Comparison of ENCODE assay signal across 8 cellular contexts in the genomic region with DNA sequence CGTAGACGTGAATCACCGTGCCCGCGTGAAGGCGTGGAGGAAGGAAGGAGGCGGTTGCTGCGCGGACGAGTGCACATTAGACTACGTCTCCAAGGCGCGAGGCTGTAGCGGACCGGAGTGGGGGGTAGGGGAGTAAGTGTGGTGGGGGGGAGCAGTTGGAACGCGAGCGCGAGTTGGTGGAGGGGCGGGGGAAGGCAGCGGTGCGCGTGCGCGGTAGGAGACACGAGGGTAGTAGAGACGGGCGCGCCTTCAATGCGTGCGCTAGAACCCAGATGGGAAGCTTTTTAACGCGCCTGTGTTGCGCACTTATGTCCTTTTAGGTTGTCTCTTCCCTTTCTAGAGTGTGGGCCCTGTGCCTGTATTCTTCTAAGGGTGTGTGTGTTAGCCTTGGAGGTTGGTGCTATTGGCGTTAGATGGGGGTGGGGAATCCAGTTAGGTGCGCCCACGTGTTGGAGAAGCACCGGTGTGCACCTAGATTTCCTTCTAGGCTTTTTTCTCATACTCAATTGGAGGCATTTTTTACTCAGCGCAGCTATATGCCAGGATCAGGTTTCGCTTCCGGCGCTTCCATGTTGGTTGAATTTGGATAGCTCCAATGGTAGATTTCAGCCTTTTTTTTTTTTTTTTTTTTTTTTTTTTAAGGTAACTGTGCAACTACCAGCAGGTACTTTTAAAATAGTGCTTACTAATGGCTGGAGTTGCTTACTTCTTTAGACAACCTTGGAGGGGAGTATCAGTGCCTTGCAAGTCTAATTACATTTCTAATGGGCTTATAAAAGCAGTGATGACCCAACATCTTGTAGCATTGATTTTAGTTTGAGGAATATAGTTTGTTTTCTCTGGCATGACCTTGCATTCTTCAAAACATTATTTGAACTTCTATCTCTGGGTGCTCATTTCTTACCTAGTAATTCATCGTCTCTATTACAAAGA. TPM values are rescaled to one million over a fixed set of nuclear protein-coding genes. Genes with fewer than 3 reads are reported as not detected.
A peak's percentile ranks its signal among the peaks of the same experiment; 100 is the strongest.
DNase-seq lines count a peak whose midpoint lies in the region; ATAC-seq, FAIRE-seq and TF ChIP-seq lines count a peak whose summit lies in the region.

No MANE protein-coding gene starts in this region.

- DNase-seq in CD1c-positive myeloid dendritic cell (ENCODE audit: extremely low spot score) (peak; percentile 89), HCEC 1CT (peak; percentile 70), NCI-H2196 treated with DMSO at 0.1 percent for 48 hours (lab: John Stamatoyannopoulos, UW; ENCODE audit: unreplicated experiment) (peak; percentile 57), kidney (peak; percentile 92)
- peak; percentile 50 to 56 for DNase-seq in central memory CD8-positive, alpha-beta T cell (ENCODE audit: low spot score in 2 of 2)
- DNase-seq in stimulated activated CD4-positive, alpha-beta T cell treated with anti-CD3 and anti-CD28 coated beads, Interleukin-15, amount 100 ng/mL, for 24 hours, result peak; percentile 90

- H3K9me3 ChIP-seq in kidney (ENCODE audit: control insufficient read depth in 1 of 2, low read length in 2 of 2), result no peaks in the 10 kb centered on the region

- H3K9me3 Mint-ChIP-seq in central memory CD8-positive, alpha-beta T cell, result no peaks in the 10 kb centered on the region

- no peaks in the 10 kb centered on the region for H3K36me3 ChIP-seq in kidney (ENCODE audit: control insufficient read depth in 1 of 2, insufficient read depth in 2 of 2, low read length in 2 of 2)

- peak overlapping the region; percentile 90 for H3K27ac Mint-ChIP-seq in central memory CD8-positive, alpha-beta T cell (ENCODE audit: low read depth)

- no peak for FAIRE-seq in kidney (lab: Jason Lieb, UNC)

- H3K27ac ChIP-seq in kidney (ENCODE audit: low read depth in 2 of 2, low read length in 2 of 2), result peak overlapping the region; percentile 98 to 99

- peak overlapping the region; percentile 95 to 98 for H3K9ac ChIP-seq in kidney (ENCODE audit: low read length in 2 of 2)

- peaks cover 20% of the 10 kb centered on the region for H3K36me3 Mint-ChIP-seq in central memory CD8-positive, alpha-beta T cell (ENCODE audit: insufficient read depth)

- H3K4me1 Mint-ChIP-seq in central memory CD8-positive, alpha-beta T cell, result peaks cover 57% of the 10 kb centered on the region

- peak overlapping the region; percentile 100 for H3K4me3 Mint-ChIP-seq in central memory CD8-positive, alpha-beta T cell

- ATAC-seq in activated CD4-positive, CD25-positive, alpha-beta regulatory T cell treated with anti-CD3 and anti-CD28 coated beads, Interleukin-2, amount 50 U/mL, for 24 hours, result peak; percentile 36 to 44
- peak; percentile 42 for ATAC-seq in central memory CD8-positive, alpha-beta T cell (replicated peaks; ENCODE audit: extremely low read depth, poor library complexity, severe bottlenecking)
- ATAC-seq in HG03095 (IDR thresholded peaks at IDR 0.05; ENCODE audit: unreplicated experiment), result no peak

- H3K4me3 ChIP-seq in kidney (ENCODE audit: low read length in 2 of 2), result peak overlapping the region; percentile 98 to 100

- intact Hi-C loops in kidney (cut with DNase I), result no loop called here

- TF ChIP-seq CTCF in kidney (IDR thresholded peaks at IDR 0.05; ENCODE audit: borderline replicate concordance, extremely low read depth, insufficient read depth), result no peak

- H3K4me1 ChIP-seq in kidney (ENCODE audit: control insufficient read depth in 1 of 2, insufficient read depth in 1 of 2, low read depth in 1 of 2, low read length in 2 of 2), result peaks cover 21 to 29% of the 10 kb centered on the region in 2 donors

- no peaks in the 10 kb centered on the region for H3K27me3 Mint-ChIP-seq in central memory CD8-positive, alpha-beta T cell

RNA-seq across cellular contexts. Expression of a gene that starts 0.8 kb away (rescaled TPM):
- total RNA-seq in kidney, result 417 TPM
- 114 TPM for polyA plus RNA-seq in kidney (ENCODE audit: insufficient read depth, low read depth, low replicate concordance)

RNA-seq across cellular contexts. Expression of a gene that starts 42.8 kb away (rescaled TPM):
- total RNA-seq in kidney, result 179 TPM
- polyA plus RNA-seq in kidney (ENCODE audit: insufficient read depth, low read depth, low replicate concordance), result 90.1 TPM

RNA-seq across cellular contexts. Expression of a gene that starts 58.2 kb away (rescaled TPM):
- total RNA-seq in kidney, result 386 TPM
- polyA plus RNA-seq in kidney (ENCODE audit: insufficient read depth, low read depth, low replicate concordance), result 245 TPM
